ENCODE assay signal across 9 cellular contexts in the genomic region with DNA sequence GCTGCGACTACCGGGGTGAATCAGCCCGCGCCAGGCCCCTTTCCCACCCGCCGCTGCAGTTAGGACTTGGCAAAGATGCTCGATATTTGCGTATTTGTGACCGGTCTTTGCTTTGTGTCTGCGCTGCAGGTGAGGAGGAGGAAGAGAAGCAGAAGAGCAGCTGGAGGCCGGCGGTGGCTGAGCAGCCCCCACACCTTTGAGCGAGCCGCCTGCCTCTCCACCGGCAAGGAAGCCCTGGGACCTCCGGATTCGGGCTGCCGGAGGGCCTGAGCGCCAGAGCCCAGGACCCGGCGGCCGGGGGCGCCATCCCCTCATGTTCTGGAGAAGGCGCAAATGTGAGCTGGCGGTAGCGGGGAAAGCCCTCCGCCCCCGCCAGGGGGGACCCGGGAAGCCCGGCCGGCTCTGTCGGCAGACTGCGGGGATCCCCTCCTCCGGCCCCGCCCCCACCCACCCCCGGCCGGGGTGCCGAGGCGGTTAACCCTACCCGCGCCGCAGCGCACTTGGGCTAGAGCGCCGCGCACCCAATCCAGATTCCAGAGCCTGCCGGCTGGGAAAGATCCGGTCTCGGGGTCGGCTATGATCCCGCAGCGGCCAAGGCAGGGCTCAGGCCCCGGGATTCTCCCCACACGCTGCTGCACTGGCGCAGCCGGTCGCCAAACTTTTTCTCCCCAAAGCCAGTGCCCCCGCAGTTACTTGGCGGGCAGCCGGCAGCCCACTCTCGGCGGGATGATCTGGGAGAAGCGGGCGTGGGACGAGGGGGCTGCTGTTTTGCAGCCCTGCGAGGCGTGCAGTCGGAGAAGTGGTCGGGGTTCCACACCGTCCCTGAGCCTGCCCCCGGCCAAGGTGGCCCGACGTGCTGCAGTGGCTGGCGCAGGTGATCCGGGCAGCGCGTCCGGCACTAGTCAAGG. TPM values are rescaled to one million over a fixed set of nuclear protein-coding genes. Genes with fewer than 3 reads are reported as not detected.
DNase-seq lines count a peak whose midpoint lies in the region; ATAC-seq and TF ChIP-seq lines count a peak whose summit lies in the region.
"Had no signal": no experiment of that assay in that cellular context is flagged by ENCODE, and none has a peak within 500 bp of the region (broad histone marks: within the 10 kb centered on the region; RNA-seq: fewer than 3 reads in every experiment).

No MANE protein-coding gene starts in this region.

- ATAC-seq in GM18907 (IDR thresholded peaks at IDR 0.05; ENCODE audit: unreplicated experiment): peak; percentile 44

- no peaks in the 10 kb centered on the region for H3K9me3 ChIP-seq in HUES64 (ENCODE audit: insufficient read depth, low read depth, low read length)
- H3K9me3 ChIP-seq in adrenal gland (replicated peaks in 1 of 3): no peaks in the 10 kb centered on the region
- no peaks in the 10 kb centered on the region for H3K9me3 ChIP-seq in iPS-18a (ENCODE audit: control insufficient read depth, low read depth, low read length)
- H3K9me3 ChIP-seq in spleen: no peaks in the 10 kb centered on the region

- H3K4me3 ChIP-seq in AG04449 (ENCODE audit: low read depth, low read length): peak overlapping the region; percentile 65
- peak overlapping the region; percentile 93 for H3K4me3 ChIP-seq in HUES64 (ENCODE audit: low read length)
- H3K4me3 ChIP-seq in adrenal gland: peak overlapping the region in 3 of 4 donors; percentile 18 to 84 (median 60)
- peak overlapping the region; percentile 79 for H3K4me3 ChIP-seq in iPS-18a (ENCODE audit: low read length)
- H3K4me3 ChIP-seq in spleen: peak overlapping the region; percentile 35 to 77 (median 56)

- H3K36me3 ChIP-seq in HUES64 (ENCODE audit: insufficient read depth, low read length) (peaks cover 10% of the 10 kb centered on the region), adrenal gland (replicated peaks in 1 of 2) (no peaks in the 10 kb centered on the region), iPS-18a (ENCODE audit: control insufficient read depth, low read depth, low read length) (peaks cover 6% of the 10 kb centered on the region), spleen (no peaks in the 10 kb centered on the region)

- H3K4me1 ChIP-seq in HUES64 (ENCODE audit: insufficient read depth, low read length) (peaks cover 41% of the 10 kb centered on the region), adrenal gland (replicated peaks in 1 of 2) (peaks cover 3 to 23% of the 10 kb centered on the region in 2 donors), iPS-18a (ENCODE audit: control insufficient read depth, low read depth, low read length) (peaks cover 41% of the 10 kb centered on the region), spleen (peaks cover 10 to 38% (median 22%) of the 10 kb centered on the region in 6 donors)

- intact Hi-C loops in adrenal gland (cut with DNase I) (loop anchor here in 1 of 2 donors (5.0 kb wide), 2 partner anchors 91 to 426 kb away; no protein-coding TSS in a partner anchor), spleen (cut with DNase I; ENCODE audit: low total_unique reads) (no loop called here)

- POLR2A ChIA-PET in AG04449 (lab: Yijun Ruan, JAX): no interaction called here

- no peak for TF ChIP-seq POLR2A in adrenal gland (IDR thresholded peaks at IDR 0.05)
- no peak for TF ChIP-seq POLR2A in spleen (IDR thresholded peaks at IDR 0.05)

- DNase-seq in AG04449 (ENCODE audit: low read depth, low spot score) (no peak), adrenal gland (peak; percentile 68 to 81 (median 72)), spleen (peak; percentile 74), NCI-H128 (lab: John Stamatoyannopoulos, UW; ENCODE audit: unreplicated experiment) (no peak)
- no peak for DNase-seq in activated CD4-positive, CD25-positive, alpha-beta regulatory T cell treated with anti-CD3 and anti-CD28 coated beads, Interleukin-2, amount 50 U/mL, for 72 hours

- WGBS in HUES64: under 1% methylated on average over 78 of the region's 78 CpGs
- 0 to 1% (median 1%) methylated on average over 10 to 78 of the region's 78 CpGs for WGBS in adrenal gland, 4 donors
- 2 to 3% (median 2%) methylated on average over 17 to 78 of the region's 78 CpGs for WGBS in spleen, 5 donors

- H3K9ac ChIP-seq in HUES64 (ENCODE audit: low read depth, low read length) (peak overlapping the region; percentile 89), iPS-18a (ENCODE audit: low read length) (peak overlapping the region; percentile 79)

- peak overlapping the region; percentile 98 for H3K27ac ChIP-seq in HUES64 (ENCODE audit: low read depth, low read length)
- peak overlapping the region in 4 of 5 donors; percentile 54 to 81 (median 72) for H3K27ac ChIP-seq in adrenal gland
- H3K27ac ChIP-seq in iPS-18a (ENCODE audit: low read length): peak overlapping the region; percentile 36
- peak overlapping the region in 5 of 8 donors; percentile 8 to 44 (median 32) for H3K27ac ChIP-seq in spleen

- TF ChIP-seq CTCF in AG04449 (IDR thresholded peaks at IDR 0.05; ENCODE audit: insufficient read depth, low read length, missing control alignments) (peak; percentile 18), adrenal gland (IDR thresholded peaks at IDR 0.05) (peak; percentile 8 to 46 (median 30)), spleen (IDR thresholded peaks at IDR 0.05 in 8 of 11, conservative IDR thresholded peaks at IDR 0.05 in 3 of 11) (peak in 2 of 11 experiments; percentile 17 to 43)

- H3K27me3 ChIP-seq in HUES64 (ENCODE audit: insufficient read depth, low read length) (peaks cover 15% of the 10 kb centered on the region), adrenal gland (peaks cover 6% of the 10 kb centered on the region), iPS-18a (ENCODE audit: control insufficient read depth, insufficient read depth, low read length) (peaks cover 14% of the 10 kb centered on the region), spleen (replicated peaks in 1 of 7) (peaks cover 0 to 75% (median 48%) of the 10 kb centered on the region in 7 donors)

- CTCF ChIA-PET in AG04449 (lab: Yijun Ruan, JAX): interaction anchor here (0.9 to 10.9 kb wide), 5 partner anchors 32 to 681 kb away, joined by 3 to 118 read pairs (median 17); no protein-coding TSS in a partner anchor

RNA-seq across cellular contexts. Expression of gene KCNN2, which starts 0.8 kb away (rescaled TPM):
- polyA plus RNA-seq in HUES64 (2013, experiment 1 of 2): 11.5 TPM
- polyA plus RNA-seq in HUES64 (2013, experiment 2 of 2): 11.9 TPM
- total RNA-seq in adrenal gland: 10 to 100 TPM; 27.3 to 62.7 (median 48.1) TPM
- 100 to 1,000 TPM in 1 of 3 donors, 10 to 100 TPM in 2; 39.4 to 184 (median 45.6) TPM for polyA plus RNA-seq in adrenal gland
- 1 to 10 TPM in 2 of 7 donors, under 1 TPM in 5; 0.27 to 1.1 (median 0.57) TPM for total RNA-seq in spleen
- polyA plus RNA-seq in spleen: under 1 TPM; 0.20 to 0.80 (median 0.26) TPM
- total RNA-seq: activated naive CD4-positive, alpha-beta T cell treated with anti-CD3 and anti-CD28 coated beads, Interleukin-2, amount 50 U/mL, for 72 hours had no signal

Comparison
In these comparisons a context has a peak if more than half of its experiments do, and no peak if none do; other contexts are left out.
1. DNase-seq: peak in adrenal gland (7 of 7) and spleen (single experiment); none in AG04449 (single experiment), activated CD4-positive, CD25-positive, alpha-beta regulatory T cell treated with anti-CD3 and anti-CD28 coated beads, Interleukin-2, amount 50 U/mL, for 72 hours (single experiment) and NCI-H128 (single experiment).
2. H3K27ac ChIP-seq: peak in every context shown above with its lines; median percentile 98 in HUES64; 72 in adrenal gland; 36 in iPS-18a; 32 in spleen.
3. RNA of gene KCNN2, which starts 0.8 kb away (total RNA-seq): 27.3 to 62.7 TPM in adrenal gland; 0.27 to 1.1 TPM in spleen; every median in the first group is over 10 times any median in the second.
4. Peak in every context shown above with its lines, with median percentiles within 50 percentile points of each other: H3K4me3 ChIP-seq.